11 cellular contexts compared by ENCODE assay signal in the genomic region with DNA sequence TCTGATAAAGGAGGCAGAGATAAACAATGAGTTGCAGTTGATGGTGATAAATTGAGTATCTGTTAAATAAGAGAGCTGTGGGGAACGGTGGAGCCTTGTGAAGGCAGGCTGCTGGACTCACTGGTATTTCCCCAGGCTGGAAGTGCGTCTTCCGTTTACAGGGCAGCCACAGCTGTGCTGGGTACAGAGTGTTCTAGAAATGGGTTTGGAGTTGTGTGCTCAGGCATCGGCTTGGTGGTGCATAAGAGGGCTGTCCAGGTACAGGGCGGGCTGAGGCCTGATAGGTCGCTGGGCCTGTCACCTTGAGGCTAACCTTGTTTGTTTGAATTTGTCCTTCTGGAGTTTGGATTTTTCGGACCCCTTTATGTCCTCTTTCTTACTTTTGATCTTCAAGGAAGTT. TPM values are rescaled to one million over a fixed set of nuclear protein-coding genes. Genes with fewer than 3 reads are reported as not detected.
DNase-seq lines count a peak whose midpoint lies in the region; ATAC-seq, FAIRE-seq and TF ChIP-seq lines count a peak whose summit lies in the region.
"Had no signal": no experiment of that assay in that cellular context is flagged by ENCODE, and none has a peak within 500 bp of the region (broad histone marks: within the 10 kb centered on the region; RNA-seq: fewer than 3 reads in every experiment).

No MANE protein-coding gene starts in this region.

- ATAC-seq in K562: peak; percentile 61
- no peak for ATAC-seq in GM18505 (IDR thresholded peaks at IDR 0.05; ENCODE audit: unreplicated experiment)

- TF ChIP-seq EP300 in K562 (IDR thresholded peaks at IDR 0.05; ENCODE audit: low read length): no peak

- intact Hi-C loops in K562 (cut with micrococcal nuclease): no loop called here

- no peak overlapping the region for H3K4me3 ChIP-seq in K562
- H3K4me3 ChIP-seq in liver (ENCODE audit: low read depth in 1 of 3, low read length in 3 of 3): no peak overlapping the region
- no peak overlapping the region for H3K4me3 ChIP-seq in small intestine (ENCODE audit: low read depth in 1 of 2, low read length in 2 of 2)
- H3K4me3 ChIP-seq in GM23248: no peak overlapping the region
- no peak overlapping the region for H3K4me3 ChIP-seq in effector memory CD4-positive, alpha-beta T cell (ENCODE audit: insufficient read depth, low read depth, low read length, poor library complexity, severe bottlenecking)

- H3K9me1 ChIP-seq in K562 (ENCODE audit: control insufficient read depth, insufficient read depth, low read length): no peaks in the 10 kb centered on the region

- H4K20me1 ChIP-seq in K562 (replicated peaks; ENCODE audit: control insufficient read depth, insufficient read depth, low read length): peaks cover 31% of the 10 kb centered on the region
- peaks cover 13% of the 10 kb centered on the region; the same call in 1 of the 2 replicates for H4K20me1 ChIP-seq in GM23248 (ENCODE audit: insufficient read depth)

- H3K4me2 ChIP-seq in K562 (ENCODE audit: insufficient read depth, low read length): peak overlapping the region; percentile 33
- H3K4me2 ChIP-seq in GM23248 (ENCODE audit: unreplicated experiment): no peak overlapping the region

- 54% methylated on average over 7 of the region's 7 CpGs for WGBS in K562 (ENCODE audit: insufficient coverage, low coverage, missing lambda C conversion rate)
- 69% methylated on average over 7 of the region's 7 CpGs for WGBS in liver
- WGBS in small intestine, 3 donors: 73 to 78% (median 74%) methylated on average over 7 of the region's 7 CpGs
- WGBS in GM23248 (ENCODE audit: low coverage in 1 of 2, low lambda C conversion rate in 2 of 2, missing lambda C conversion rate in 2 of 2), 2 experiments: 90 to 94% methylated on average over 7 of the region's 7 CpGs

- peak overlapping the region in 1 of 2 experiments; percentile 85; a peak in 2 of 4 replicates for H3K9ac ChIP-seq in K562 (ENCODE audit: insufficient read depth in 1 of 2, low read depth in 2 of 2, low read length in 2 of 2)
- H3K9ac ChIP-seq in liver (ENCODE audit: low read depth in 1 of 2, low read length in 2 of 2): no peak overlapping the region
- no peak overlapping the region for H3K9ac ChIP-seq in GM23248

- in situ Hi-C loops in K562 (cut with MboI) (no loop called here), GM23248 (cut with MboI) (no loop called here)

- no TSS peak for BruUV-seq in K562 (replicated peaks; lab: Mats Ljungman, UMichigan)

- H3K79me2 ChIP-seq in K562 (ENCODE audit: control insufficient read depth, insufficient read depth, low read length) (peaks cover 93% of the 10 kb centered on the region), GM23248 (ENCODE audit: insufficient read depth) (peaks cover 100% of the 10 kb centered on the region)

- no peaks in the 10 kb centered on the region for H3K9me2 ChIP-seq in GM23248 (ENCODE audit: insufficient read depth)

- H2AFZ ChIP-seq in K562 (ENCODE audit: low read depth, low read length) (no peak overlapping the region), GM23248 (no peak overlapping the region)

- H3K36me3 ChIP-seq in K562 (ENCODE audit: control insufficient read depth, insufficient read depth, low read length): no peaks in the 10 kb centered on the region
- H3K36me3 ChIP-seq in liver (ENCODE audit: control insufficient read depth in 4 of 4, insufficient read depth in 3 of 4, low read depth in 1 of 4, low read length in 3 of 4): no peaks in the 10 kb centered on the region
- no peaks in the 10 kb centered on the region for H3K36me3 ChIP-seq in small intestine (ENCODE audit: control insufficient read depth in 2 of 2, insufficient read depth in 2 of 2, low read length in 2 of 2)
- no peaks in the 10 kb centered on the region for H3K36me3 ChIP-seq in GM23248 (ENCODE audit: low read depth)
- H3K36me3 ChIP-seq in effector memory CD4-positive, alpha-beta T cell (ENCODE audit: control insufficient read depth, insufficient read depth, low read length): no peaks in the 10 kb centered on the region

- FAIRE-seq in K562 (lab: Jason Lieb, UNC): no peak
- no peak for FAIRE-seq in small intestine (lab: Jason Lieb, UNC)

- POLR2A ChIA-PET in HEK293T (lab: Yijun Ruan, JAX): no interaction called here
- POLR2A ChIA-PET in K562 (lab: Yijun Ruan, JAX): interaction anchor here (1.0 to 1.2 kb wide), 2 partner anchors 11 to 20 kb away, joined by 3 to 4 read pairs; no protein-coding TSS in a partner anchor

- H3K27ac ChIP-seq in K562 (ENCODE audit: extremely low read depth, low read depth, low read length) (no peak overlapping the region), liver (ENCODE audit: low read depth in 1 of 2, low read length in 2 of 2) (no peak overlapping the region), small intestine (ENCODE audit: low read depth in 1 of 2, low read length in 1 of 2) (no peak overlapping the region), GM23248 (no peak overlapping the region)
- no peak overlapping the region for H3K27ac ChIP-seq in effector memory CD4-positive, alpha-beta T cell (ENCODE audit: insufficient read depth, low read length, poor library complexity, severe bottlenecking)

- no peak for TF ChIP-seq RAD21 in K562 (CRISPR knock-in tag; conservative IDR thresholded peaks at IDR 0.05 in 1 of 2, IDR thresholded peaks at IDR 0.05 in 1 of 2)
- TF ChIP-seq RAD21 in liver (IDR thresholded peaks at IDR 0.05): no peak

- TF ChIP-seq POLR2A in K562 (conservative IDR thresholded peaks at IDR 0.05) (no peak), GM18505 (IDR thresholded peaks at IDR 0.05; ENCODE audit: borderline replicate concordance, extremely low read depth, insufficient read depth, insufficient read length) (no peak)

- H3F3A ChIP-seq in GM23248 (ENCODE audit: insufficient read depth): no peaks in the 10 kb centered on the region

- CTCF ChIA-PET in HEK293T (lab: Yijun Ruan, JAX): no interaction called here
- CTCF ChIA-PET in K562 (lab: Yijun Ruan, JAX; ENCODE audit: low intra/inter-chr PET ratio): no interaction called here

- H3K27me3 ChIP-seq in K562 (ENCODE audit: control insufficient read depth in 2 of 2, insufficient read depth in 2 of 2, low read length in 2 of 2) (no peaks in the 10 kb centered on the region), liver (ENCODE audit: control insufficient read depth in 4 of 4, insufficient read depth in 4 of 4, low read length in 3 of 4) (no peaks in the 10 kb centered on the region), small intestine (ENCODE audit: control insufficient read depth in 2 of 2, insufficient read depth in 2 of 2, low read length in 2 of 2) (no peaks in the 10 kb centered on the region), GM23248 (replicated peaks; ENCODE audit: insufficient read depth) (no peaks in the 10 kb centered on the region)
- H3K27me3 ChIP-seq in effector memory CD4-positive, alpha-beta T cell (replicated peaks; ENCODE audit: control insufficient read depth, insufficient read depth, low read length, poor library complexity, severe bottlenecking): no peaks in the 10 kb centered on the region

- H3K4me1 ChIP-seq in K562 (replicated peaks in 1 of 2; ENCODE audit: control insufficient read depth in 2 of 2, insufficient read depth in 2 of 2, low read length in 2 of 2) (peaks cover 9% of the 10 kb centered on the region in 2 experiments), liver (ENCODE audit: control insufficient read depth in 4 of 4, insufficient read depth in 4 of 4, low read length in 3 of 4) (peaks cover 0 to 8% (median 3%) of the 10 kb centered on the region in 4 donors), small intestine (ENCODE audit: control insufficient read depth in 2 of 2, insufficient read depth in 1 of 2, low read depth in 1 of 2, low read length in 1 of 2) (peaks cover 4 to 14% of the 10 kb centered on the region in 2 donors), GM23248 (ENCODE audit: insufficient read depth) (no peaks in the 10 kb centered on the region)
- H3K4me1 ChIP-seq in effector memory CD4-positive, alpha-beta T cell (ENCODE audit: control insufficient read depth, insufficient read depth, low read length, poor library complexity, severe bottlenecking): peaks cover 4% of the 10 kb centered on the region

- no peaks in the 10 kb centered on the region for H3K9me3 ChIP-seq in K562 (replicated peaks; ENCODE audit: control insufficient read depth, insufficient read depth, low read depth, low read length)
- no peaks in the 10 kb centered on the region for H3K9me3 ChIP-seq in liver (ENCODE audit: control insufficient read depth in 4 of 4, low read length in 3 of 4)
- H3K9me3 ChIP-seq in small intestine (ENCODE audit: control insufficient read depth, low read depth): no peaks in the 10 kb centered on the region
- H3K9me3 ChIP-seq in GM23248 (ENCODE audit: low read depth): no peaks in the 10 kb centered on the region
- H3K9me3 ChIP-seq in effector memory CD4-positive, alpha-beta T cell (ENCODE audit: control insufficient read depth, low read length): no peaks in the 10 kb centered on the region

- no peak for TF ChIP-seq CTCF in K562 (IDR thresholded peaks at IDR 0.05 in 2 of 3, conservative IDR thresholded peaks at IDR 0.05 in 1 of 3; ENCODE audit: insufficient read depth in 2 of 3, low read depth in 1 of 3, low read length in 3 of 3)
- TF ChIP-seq CTCF in liver (IDR thresholded peaks at IDR 0.05; ENCODE audit: low read depth, low read length, missing input control): no peak

- DNase-seq in HEK293T (ENCODE audit: extremely low spot score): no peak
- DNase-seq in K562 (ENCODE audit: extremely low read depth in 1 of 4, low spot score in 3 of 4): peak in 1 of 4 experiments; percentile 34
- peak; percentile 15 for DNase-seq in small intestine
- DNase-seq in stimulated activated naive CD4-positive, alpha-beta T cell (lab: John Stamatoyannopoulos, UW): no peak
- no peak for DNase-seq in GM23248
- no peak for DNase-seq in effector memory CD4-positive, alpha-beta T cell
- DNase-seq: Calu3; NCI-H774; stimulated activated CD4-positive, alpha-beta T cell treated with anti-CD3 and anti-CD28 coated beads, Interleukin-4, amount 100 ng/mL, for 4 hours had no signal

RNA-seq across cellular contexts. Expression of a gene that starts 39.3 kb away (rescaled TPM):
- 166 and 348 TPM in 2 replicates for total RNA-seq in K562 (2011; cell fraction: chromatin; rRNA removed; ENCODE audit: low replicate concordance)
- total RNA-seq in K562 (2011; cell fraction: nucleolus; rRNA removed): 89.6 and 106 TPM in 2 replicates
- total RNA-seq in K562 (2011; cell fraction: nucleoplasm; rRNA removed): 226 and 418 TPM in 2 replicates
- 19.3 and 21.3 TPM in 2 replicates for total RNA-seq in K562 (2014; rRNA removed)
- 32.9 and 37.6 TPM in 2 replicates for total RNA-seq in K562 (2014; rRNA removed; fragmentation: Illumina TruSeq; extraction: Trizol)
- total RNA-seq in K562 (2015; rRNA removed; fragmentation: Illumina TruSeq; extraction: Trizol): 33.7 and 34.3 TPM in 2 replicates
- 48.6 and 50.5 TPM in 2 replicates for total RNA-seq in K562 (2021)
- 20.5 and 20.7 TPM in 2 replicates for polyA plus RNA-seq in K562 (2011; rRNA removed)
- 16.9 and 20.5 TPM in 2 replicates for polyA plus RNA-seq in K562 (2011; cell fraction: cytosol; rRNA removed)
- polyA plus RNA-seq in K562 (2011; cell fraction: nucleus; rRNA removed): 46.8 and 68.6 TPM in 2 replicates
- polyA plus RNA-seq in K562 (2012): 25.9 and 27.1 TPM in 2 replicates
- 26.2 and 30.1 TPM in 2 replicates for polyA plus RNA-seq in K562 (2014; fragmentation: Illumina TruSeq; extraction: Trizol)
- 10 to 100 TPM; 12.5 to 25.8 TPM for polyA plus RNA-seq in K562 (2014; fragmentation: Nextera tagmentation; extraction: Ambion mirVana)
- polyA plus RNA-seq in K562 (2014; rRNA removed): 21.8 and 22.3 TPM in 2 replicates
- polyA minus RNA-seq in K562 (2011; rRNA and poly(A)+ RNA removed): 81.8 and 86.3 TPM in 2 replicates
- 64.9 and 82.5 TPM in 2 replicates for polyA minus RNA-seq in K562 (2011; cell fraction: cytosol; rRNA and poly(A)+ RNA removed)
- 157 and 175 TPM in 2 replicates for polyA minus RNA-seq in K562 (2011; cell fraction: nucleus; rRNA and poly(A)+ RNA removed)
- 10 to 100 TPM; 34.9 to 49.0 TPM for total RNA-seq in liver
- polyA plus RNA-seq in liver: 10 to 100 TPM in 1 of 2 donors, 1 to 10 TPM in 1; 7.0 to 13.5 TPM
- polyA plus RNA-seq in small intestine: 10 to 100 TPM in 2 of 3 donors, 1 to 10 TPM in 1; 7.3 to 23.3 (median 10.7) TPM
- 19.3 and 25.5 TPM in 2 replicates for total RNA-seq in GM23248 (2014; rRNA removed; shearing (Covaris generic))
- 19.3 and 21.2 TPM in 2 replicates for polyA plus RNA-seq in GM23248 (2016; fragmentation: Nextera tagmentation; extraction: Ambion mirVana)
